ENCODE assay signal across 20 cellular contexts in genomic region chrY:7141477-7141876, GRCh38.
"Had no signal": no experiment of that assay in that cellular context is flagged by ENCODE, and none has a peak within 500 bp of the region (broad histone marks: within the 10 kb centered on the region; RNA-seq: fewer than 3 reads in every experiment).

No MANE protein-coding gene starts in this region.

- H3K27me3 Mint-ChIP-seq: naive B cell; stimulated activated naive B cell treated with anti-CD40 and anti-IgM and Interleukin-4, amounts not matched to agents 10 μg/mL and 1 μg/mL and 100 μg/mL, for 72 hours; type B pancreatic cell had no signal

- H3K4me3 ChIP-seq: esophagus muscularis mucosa, gastrocnemius medialis, heart right ventricle, spleen, thyroid gland had no signal

- H3K36me3 Mint-ChIP-seq: naive B cell; stimulated activated naive B cell treated with anti-CD40 and anti-IgM and Interleukin-4, amounts not matched to agents 10 μg/mL and 1 μg/mL and 100 μg/mL, for 72 hours; type B pancreatic cell had no signal

- H3K36me3 ChIP-seq: esophagus muscularis mucosa, gastrocnemius medialis, heart right ventricle, neutrophil, spleen, thyroid gland had no signal

- H3K27ac ChIP-seq: epithelial cell of prostate, esophagus muscularis mucosa, gastrocnemius medialis, heart right ventricle, neutrophil, spleen, thyroid gland had no signal

- H3K4me1 ChIP-seq: esophagus muscularis mucosa, gastrocnemius medialis, heart right ventricle, spleen, thyroid gland had no signal

- ATAC-seq: gastrocnemius medialis; heart right ventricle; sciatic nerve; stimulated activated naive B cell treated with anti-CD40 and anti-IgM and Interleukin-4, amounts not matched to agents 10 μg/mL and 1 μg/mL and 100 μg/mL, for 72 hours had no signal

- H3K9me3 Mint-ChIP-seq: type B pancreatic cell had no signal

- DNase-seq: cortex of kidney; effector memory CD4-positive, alpha-beta T cell; gastrocnemius medialis; heart right ventricle; hypothalamus; kidney glomerular epithelial cell; mesendoderm; naive B cell; posterior cingulate gyrus; spleen; stimulated activated CD4-positive, alpha-beta T cell treated with anti-CD3 and anti-CD28 coated beads, Interleukin-15, amount 100 ng/mL, for 24 hours; stimulated activated CD4-positive, alpha-beta T cell treated with anti-CD3 and anti-CD28 coated beads, Interleukin-1b, Interleukin-23, amount 100 ng/mL, for 48 hours; stimulated activated CD4-positive, alpha-beta T cell treated with anti-CD3 and anti-CD28 coated beads, Interleukin-4, amount 100 ng/mL, for 24 hours; stimulated activated naive B cell treated with anti-CD40 and anti-IgM and Interleukin-4, amounts not matched to agents 10 μg/mL and 1 μg/mL and 100 μg/mL, for 72 hours; thyroid gland had no signal

- H3K27ac Mint-ChIP-seq: naive B cell; stimulated activated naive B cell treated with anti-CD40 and anti-IgM and Interleukin-4, amounts not matched to agents 10 μg/mL and 1 μg/mL and 100 μg/mL, for 72 hours; type B pancreatic cell had no signal

- H3K9me3 ChIP-seq: esophagus muscularis mucosa, gastrocnemius medialis, heart right ventricle, neutrophil, spleen, thyroid gland had no signal

- H3K4me1 Mint-ChIP-seq: naive B cell; stimulated activated naive B cell treated with anti-CD40 and anti-IgM and Interleukin-4, amounts not matched to agents 10 μg/mL and 1 μg/mL and 100 μg/mL, for 72 hours had no signal

- H3K4me3 Mint-ChIP-seq: naive B cell; stimulated activated naive B cell treated with anti-CD40 and anti-IgM and Interleukin-4, amounts not matched to agents 10 μg/mL and 1 μg/mL and 100 μg/mL, for 72 hours; type B pancreatic cell had no signal

- H3K27me3 ChIP-seq: esophagus muscularis mucosa, gastrocnemius medialis, heart right ventricle, neutrophil, spleen, thyroid gland had no signal
